In genomic region chr7:144437370-144438191, GRCh38 we compare ENCODE assay signal across 1 cellular context.
TF ChIP-seq lines count a peak whose summit lies in the region.

No MANE protein-coding gene starts in this region.

TF ChIP-seq in H1, 55 proteins besides CTCF, POLR2A, EP300 and RAD21:
- TF ChIP-seq TAF7 (optimal IDR thresholded peaks at IDR 0.05; ENCODE audit: borderline replicate concordance, low read depth, low read length) (no peak), CTBP2 (IDR thresholded peaks at IDR 0.05; ENCODE audit: borderline replicate concordance, insufficient read depth, insufficient read length, low read length) (no peak), BCL11A (IDR thresholded peaks at IDR 0.05; ENCODE audit: low read depth in 2 of 2, low read length in 2 of 2) (no peak), SP1 (IDR thresholded peaks at IDR 0.05; ENCODE audit: low read depth, low read length) (no peak), RBBP5 (IDR thresholded peaks at IDR 0.05; ENCODE audit: borderline replicate concordance, low read depth, low read length) (no peak), POU5F1 (IDR thresholded peaks at IDR 0.05; ENCODE audit: low read depth, low read length) (no peak), KDM4A (IDR thresholded peaks at IDR 0.05; ENCODE audit: low read depth, low read length, severe bottlenecking) (no peak), EZH2 (IDR thresholded peaks at IDR 0.05; ENCODE audit: low read depth, low read length, severe bottlenecking) (no peak), CREB1 (IDR thresholded peaks at IDR 0.05) (no peak), RNF2 (IDR thresholded peaks at IDR 0.05; ENCODE audit: borderline replicate concordance, low read depth, low read length, missing control alignments, poor library complexity, severe bottlenecking) (no peak), YY1 (IDR thresholded peaks at IDR 0.05; ENCODE audit: low read depth, low read length) (no peak), MAFK (IDR thresholded peaks at IDR 0.05; ENCODE audit: low read depth, low read length) (no peak), SIRT6 (IDR thresholded peaks at IDR 0.05; ENCODE audit: low read length) (no peak), SRF (IDR thresholded peaks at IDR 0.05; ENCODE audit: low read depth, low read length) (no peak), NRF1 (IDR thresholded peaks at IDR 0.05; ENCODE audit: low read depth, low read length) (no peak)
- TF ChIP-seq, protein P1, sequence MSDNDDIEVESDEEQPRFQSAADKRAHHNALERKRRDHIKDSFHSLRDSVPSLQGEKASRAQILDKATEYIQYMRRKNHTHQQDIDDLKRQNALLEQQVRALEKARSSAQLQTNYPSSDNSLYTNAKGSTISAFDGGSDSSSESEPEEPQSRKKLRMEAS (IDR thresholded peaks at IDR 0.05) = no peak
TF ChIP-seq in H1: peak in this region for 0.
